25 cellular contexts compared by ENCODE assay signal in the genomic region with DNA sequence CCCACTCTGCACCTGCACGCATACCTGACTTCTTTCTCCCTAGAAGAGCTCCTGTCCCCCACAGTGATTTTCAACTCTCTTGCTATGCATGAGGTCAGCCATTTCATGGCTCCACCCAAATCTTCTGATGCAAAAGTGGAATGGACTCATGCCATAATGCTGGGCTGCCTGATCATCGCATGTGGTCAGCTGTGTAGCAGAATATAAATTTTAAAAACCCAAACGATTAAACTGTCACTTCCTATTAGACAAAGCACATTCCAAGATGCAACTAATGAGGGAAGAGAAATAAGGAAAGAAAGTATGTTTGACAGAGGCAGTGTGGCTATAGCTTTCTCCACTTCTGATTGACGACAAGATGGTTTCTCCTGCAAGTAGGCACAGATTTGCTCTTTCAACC. TPM values are rescaled to one million over a fixed set of nuclear protein-coding genes. Genes with fewer than 3 reads are reported as not detected.
"Had no signal": no experiment of that assay in that cellular context is flagged by ENCODE, and none has a peak within 500 bp of the region (broad histone marks: within the 10 kb centered on the region; RNA-seq: fewer than 3 reads in every experiment).

No MANE protein-coding gene starts in this region.

- H3K27ac Mint-ChIP-seq: effector memory CD8-positive, alpha-beta T cell; naive thymus-derived CD8-positive, alpha-beta T cell; stimulated activated effector memory CD8-positive, alpha-beta T cell treated with anti-CD3 and anti-CD28 coated beads, Interleukin-12 subunit alpha, Interleukin-12 subunit beta, amount 100 ng/mL, for 72 hours had no signal

- H3K4me3 ChIP-seq: esophagus squamous epithelium, gastrocnemius medialis, lower lobe of right lung, ovary, psoas muscle, sigmoid colon, stomach, thyroid gland, vagina had no signal

- ATAC-seq: effector memory CD8-positive, alpha-beta T cell; gastrocnemius medialis; left ventricle myocardium superior; lower lobe of right lung; naive thymus-derived CD8-positive, alpha-beta T cell; psoas muscle; right cardiac atrium; stimulated activated effector memory CD8-positive, alpha-beta T cell treated with anti-CD3 and anti-CD28 coated beads, Interleukin-12 subunit alpha, Interleukin-12 subunit beta, amount 100 ng/mL, for 72 hours had no signal

- H3K4me1 Mint-ChIP-seq: naive thymus-derived CD8-positive, alpha-beta T cell; stimulated activated effector memory CD8-positive, alpha-beta T cell treated with anti-CD3 and anti-CD28 coated beads, Interleukin-12 subunit alpha, Interleukin-12 subunit beta, amount 100 ng/mL, for 72 hours had no signal

- H3K27me3 ChIP-seq: esophagus squamous epithelium, gastrocnemius medialis, ovary, sigmoid colon, stomach, thyroid gland, vagina had no signal

- H3K9me3 Mint-ChIP-seq: stimulated activated effector memory CD8-positive, alpha-beta T cell treated with anti-CD3 and anti-CD28 coated beads, Interleukin-12 subunit alpha, Interleukin-12 subunit beta, amount 100 ng/mL, for 72 hours had no signal

- H3K9me3 ChIP-seq: esophagus squamous epithelium, gastrocnemius medialis, lower lobe of right lung, ovary, psoas muscle, sigmoid colon, stomach, thyroid gland, vagina had no signal

- H3K36me3 ChIP-seq: esophagus squamous epithelium, gastrocnemius medialis, lower lobe of right lung, ovary, sigmoid colon, stomach, thyroid gland, vagina had no signal

- H3K4me1 ChIP-seq: esophagus squamous epithelium, gastrocnemius medialis, lower lobe of right lung, psoas muscle, sigmoid colon, stomach, thyroid gland, vagina had no signal

- H3K4me3 Mint-ChIP-seq: effector memory CD8-positive, alpha-beta T cell; naive thymus-derived CD8-positive, alpha-beta T cell; stimulated activated effector memory CD8-positive, alpha-beta T cell treated with anti-CD3 and anti-CD28 coated beads, Interleukin-12 subunit alpha, Interleukin-12 subunit beta, amount 100 ng/mL, for 72 hours had no signal

- DNase-seq: effector memory CD8-positive, alpha-beta T cell; erythroblast; esophagus squamous epithelium; foreskin fibroblast; gastrocnemius medialis; head of caudate nucleus; left ventricle myocardium superior; lower lobe of right lung; naive thymus-derived CD8-positive, alpha-beta T cell; occipital lobe; ovary; posterior cingulate gyrus; psoas muscle; right cardiac atrium; sigmoid colon; stimulated activated CD4-positive, alpha-beta T cell treated with anti-CD3 and anti-CD28 coated beads, Interleukin-2, amount 100 ng/mL, for 24 hours; stimulated activated CD4-positive, alpha-beta T cell treated with anti-CD3 and anti-CD28 coated beads, Interleukin-4, amount 100 ng/mL, for 24 hours; stimulated activated naive CD4-positive, alpha-beta T cell treated with Interleukin-2 at 50 U/mL for 16 hours; stomach; thyroid gland; trophoblast cell had no signal

- H3K36me3 Mint-ChIP-seq: naive thymus-derived CD8-positive, alpha-beta T cell; stimulated activated effector memory CD8-positive, alpha-beta T cell treated with anti-CD3 and anti-CD28 coated beads, Interleukin-12 subunit alpha, Interleukin-12 subunit beta, amount 100 ng/mL, for 72 hours had no signal

- H3K27ac ChIP-seq: esophagus squamous epithelium, gastrocnemius medialis, lower lobe of right lung, ovary, psoas muscle, sigmoid colon, stomach, thyroid gland, vagina had no signal

RNA-seq across cellular contexts. Expression of a gene that starts 26.1 kb away (rescaled TPM):
- total RNA-seq: dermis microvascular lymphatic vessel endothelial cell; myocyte; naive thymus-derived CD8-positive, alpha-beta T cell had no signal
